3 cellular contexts compared by ENCODE assay signal in genomic region chr1:16890539-16890958, GRCh38. TPM values are rescaled to one million over a fixed set of nuclear protein-coding genes. Genes with fewer than 3 reads are reported as not detected.
"Had no signal": no experiment of that assay in that cellular context is flagged by ENCODE, and none has a peak within 500 bp of the region (broad histone marks: within the 10 kb centered on the region; RNA-seq: fewer than 3 reads in every experiment).

No MANE protein-coding gene starts in this region.

RNA-seq across cellular contexts. Expression of gene RNU1-2, which starts 5.2 kb away (rescaled TPM):
- total RNA-seq: right atrium auricular region had no signal
- polyA plus RNA-seq: psoas muscle, spleen had no signal
